In the genomic region with DNA sequence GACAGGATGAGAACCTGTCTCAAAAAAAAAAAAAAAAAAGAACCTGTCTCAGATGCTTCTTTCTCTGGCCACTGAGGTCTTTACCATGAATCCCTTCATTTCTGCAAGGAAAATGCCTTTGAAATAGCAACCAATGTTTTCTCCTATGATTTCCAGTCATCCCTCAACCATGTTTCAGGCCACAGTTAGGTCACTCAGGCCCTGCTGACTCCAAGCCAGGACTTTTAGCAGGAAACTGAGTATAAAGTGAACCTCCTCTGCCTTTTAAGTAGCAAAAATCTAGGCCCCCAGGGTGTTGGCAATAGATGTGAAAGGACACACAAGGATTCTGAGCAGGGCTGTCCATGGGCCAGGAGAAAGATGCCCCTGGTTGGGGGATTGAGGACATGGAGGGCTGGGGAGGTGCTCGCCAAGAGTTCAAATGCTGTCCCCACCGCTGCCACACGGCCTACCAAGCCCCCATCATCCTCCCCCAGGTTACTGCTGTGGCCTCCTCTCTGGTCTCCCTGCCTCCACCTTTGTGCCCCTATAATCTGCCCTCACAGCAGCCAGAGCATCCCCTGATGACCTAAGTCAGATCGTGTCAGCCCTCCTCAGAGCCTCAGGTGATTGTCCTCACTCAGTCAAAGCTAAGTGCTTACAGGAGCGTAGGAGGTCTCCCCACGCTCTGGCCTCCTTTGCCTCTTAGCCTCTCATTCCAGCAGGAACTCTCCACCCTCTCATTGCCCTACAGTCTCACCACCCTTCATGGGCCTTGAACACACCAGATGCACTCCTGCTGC, we compare ENCODE assay signal across 29 cellular contexts. TPM values are rescaled to one million over a fixed set of nuclear protein-coding genes. Genes with fewer than 3 reads are reported as not detected.
DNase-seq lines count a peak whose midpoint lies in the region; ATAC-seq, FAIRE-seq and TF ChIP-seq lines count a peak whose summit lies in the region.
"Had no signal": no experiment of that assay in that cellular context is flagged by ENCODE, and none has a peak within 500 bp of the region (broad histone marks: within the 10 kb centered on the region; RNA-seq: fewer than 3 reads in every experiment).

No MANE protein-coding gene starts in this region.

- ATAC-seq in foreskin keratinocyte, result no peak
- ATAC-seq: T-helper 17 cell had no signal

- FAIRE-seq in HTR-8/SVneo (lab: Jason Lieb, UNC), result no peak
- FAIRE-seq: astrocyte, urothelium cell line had no signal

- no peak for TF ChIP-seq CTCF in fibroblast of the aortic adventitia (IDR thresholded peaks at IDR 0.05; ENCODE audit: insufficient read depth, low read length)
- TF ChIP-seq CTCF in foreskin keratinocyte (conservative IDR thresholded peaks at IDR 0.05), result no peak

- no peak overlapping the region for H3K27ac ChIP-seq in foreskin keratinocyte
- H3K27ac ChIP-seq: heart right ventricle, SJCRH30 had no signal

- no peaks in the 10 kb centered on the region for H3K27me3 ChIP-seq in foreskin keratinocyte
- H3K27me3 ChIP-seq: SJCRH30 had no signal

- H3K4me1 ChIP-seq in foreskin keratinocyte, result peaks cover 10% of the 10 kb centered on the region
- H3K4me1 ChIP-seq: heart right ventricle had no signal

- peak; percentile 17 for DNase-seq in activated CD4-positive, CD25-positive, alpha-beta regulatory T cell treated with anti-CD3 and anti-CD28 coated beads, Interleukin-2, amount 50 U/mL, for 72 hours
- DNase-seq in activated CD4-positive, CD25-positive, alpha-beta regulatory T cell (lab: John Stamatoyannopoulos, UW), result no peak
- peak; percentile 14 for DNase-seq in RPMI7951 (ENCODE audit: low read depth)
- DNase-seq in fibroblast of the aortic adventitia (ENCODE audit: low read depth), result peak; percentile 39
- DNase-seq in stromal cell of bone marrow (ENCODE audit: low read depth), result peak; percentile 69
- no peak for DNase-seq in activated naive CD4-positive, alpha-beta T cell (lab: John Stamatoyannopoulos, UW)
- DNase-seq in foreskin keratinocyte, result no peak
- no peak for DNase-seq in HTR-8/SVneo (ENCODE audit: insufficient read length, low spot score)
- DNase-seq: 8988T; activated CD4-positive, alpha-beta memory T cell treated with anti-CD3 and anti-CD28 coated beads, Interleukin-2, amount 10 ng/mL, durations not matched to agents 7 days and 5 days; activated naive CD4-positive, alpha-beta T cell treated with anti-CD3 and anti-CD28 coated beads, Interleukin-2, amount 50 U/mL, for 16 hours; C1 segment of cervical spinal cord; cerebellar nuclear complex; effector CD8-positive, alpha-beta T cell; esophagus squamous epithelium; GDM1; heart right ventricle; KG1; NCI-H1930; NCI-H345; stimulated activated CD4-positive, alpha-beta T cell treated with anti-CD3 and anti-CD28 coated beads, Interleukin-12 subunit alpha, Interleukin-12 subunit beta, amount 100 ng/mL, for 4 hours; T-helper 17 cell; WERI-Rb-1 had no signal

- H3K4me3 ChIP-seq in fibroblast of the aortic adventitia (ENCODE audit: low read depth, low read length), result no peak overlapping the region
- H3K4me3 ChIP-seq: esophagus squamous epithelium, GM23338, heart right ventricle, SJCRH30 had no signal

RNA-seq across cellular contexts. Expression of a gene that starts 54.6 kb away (rescaled TPM):
- 0.20 and 0.48 TPM in 2 replicates for total RNA-seq in RPMI7951 (2014; rRNA removed; shearing (Covaris generic))
- total RNA-seq in fibroblast of the aortic adventitia (ENCODE audit: low replicate concordance) (0.18 and 0.25 TPM in 2 replicates), foreskin keratinocyte (0.07 and 0.14 TPM in 2 replicates)
- 0.07 TPM in 1 of 2 replicates, not detected in the other for polyA plus RNA-seq in foreskin keratinocyte
- total RNA-seq: activated CD4-positive, alpha-beta memory T cell treated with anti-CD3 and anti-CD28 coated beads, Interleukin-2, amount 10 ng/mL, durations not matched to agents 7 days and 5 days; esophagus squamous epithelium; heart right ventricle; PC-3 had no signal
- polyA plus RNA-seq: heart right ventricle, liver had no signal

Comparison
In these comparisons a context has a peak if more than half of its experiments do, and no peak if none do; other contexts are left out.
1. DNase-seq: peak in activated CD4-positive, CD25-positive, alpha-beta regulatory T cell treated with anti-CD3 and anti-CD28 coated beads, Interleukin-2, amount 50 U/mL, for 72 hours (single experiment), RPMI7951 (single experiment), fibroblast of the aortic adventitia (single experiment) and stromal cell of bone marrow (single experiment); none in activated CD4-positive, CD25-positive, alpha-beta regulatory T cell (0 of 4), activated naive CD4-positive, alpha-beta T cell (0 of 4), foreskin keratinocyte (0 of 2) and HTR-8/SVneo (single experiment).